24 cellular contexts compared by ENCODE assay signal in genomic region chr16:87086575-87086974, GRCh38.
DNase-seq lines count a peak whose midpoint lies in the region; ATAC-seq and TF ChIP-seq lines count a peak whose summit lies in the region.
"Had no signal": no experiment of that assay in that cellular context is flagged by ENCODE, and none has a peak within 500 bp of the region (broad histone marks: within the 10 kb centered on the region; RNA-seq: fewer than 3 reads in every experiment).

No MANE protein-coding gene starts in this region.

- no peaks in the 10 kb centered on the region for H3K36me3 ChIP-seq in MG63
- H3K36me3 ChIP-seq: gastrocnemius medialis, left ventricle myocardium inferior had no signal

- CTCF ChIA-PET in activated CD8-positive, alpha-beta memory T cell treated with anti-CD3 and anti-CD28 coated beads, Interleukin-2, amount 10 ng/mL, durations not matched to agents 7 days and 5 days (lab: Charles Lee): no interaction called here

- peaks cover 3% of the 10 kb centered on the region for H3K27me3 Mint-ChIP-seq in activated CD8-positive, alpha-beta memory T cell treated with anti-CD3 and anti-CD28 coated beads, Interleukin-2, amount 10 ng/mL, durations not matched to agents 7 days and 5 days
- peaks cover 0 to 4% of the 10 kb centered on the region in 2 donors for H3K27me3 Mint-ChIP-seq in stimulated activated naive B cell treated with anti-CD40 and anti-IgM and Interleukin-4, amounts not matched to agents 10 μg/mL and 1 μg/mL and 100 μg/mL, for 72 hours
- H3K27me3 Mint-ChIP-seq: CD4-positive, CD25-positive, alpha-beta regulatory T cell; progenitor cell of endocrine pancreas had no signal

- H3K36me3 Mint-ChIP-seq in activated CD8-positive, alpha-beta memory T cell treated with anti-CD3 and anti-CD28 coated beads, Interleukin-2, amount 10 ng/mL, durations not matched to agents 7 days and 5 days: no peaks in the 10 kb centered on the region
- peaks cover 0 to 1% of the 10 kb centered on the region in 2 donors for H3K36me3 Mint-ChIP-seq in stimulated activated naive B cell treated with anti-CD40 and anti-IgM and Interleukin-4, amounts not matched to agents 10 μg/mL and 1 μg/mL and 100 μg/mL, for 72 hours
- H3K36me3 Mint-ChIP-seq: activated naive CD4-positive, alpha-beta T cell treated with anti-CD3 and anti-CD28 coated beads, Interleukin-2, amount 10 ng/mL, durations not matched to agents 7 days and 5 days; stimulated activated effector memory CD8-positive, alpha-beta T cell treated with anti-CD3 and anti-CD28 coated beads, Interleukin-12 subunit alpha, Interleukin-12 subunit beta, amount 100 ng/mL, for 72 hours had no signal

- no peak overlapping the region for H3K27ac Mint-ChIP-seq in activated CD8-positive, alpha-beta memory T cell treated with anti-CD3 and anti-CD28 coated beads, Interleukin-2, amount 10 ng/mL, durations not matched to agents 7 days and 5 days
- H3K27ac Mint-ChIP-seq in stimulated activated naive B cell treated with anti-CD40 and anti-IgM and Interleukin-4, amounts not matched to agents 10 μg/mL and 1 μg/mL and 100 μg/mL, for 72 hours: no peak overlapping the region
- H3K27ac Mint-ChIP-seq: activated naive CD4-positive, alpha-beta T cell treated with anti-CD3 and anti-CD28 coated beads, Interleukin-2, amount 10 ng/mL, durations not matched to agents 7 days and 5 days; brain; CD4-positive, CD25-positive, alpha-beta regulatory T cell; nephron progenitor cell; progenitor cell of endocrine pancreas; stimulated activated effector memory CD8-positive, alpha-beta T cell treated with anti-CD3 and anti-CD28 coated beads, Interleukin-12 subunit alpha, Interleukin-12 subunit beta, amount 100 ng/mL, for 72 hours had no signal

- ATAC-seq in activated CD8-positive, alpha-beta memory T cell treated with anti-CD3 and anti-CD28 coated beads, Interleukin-2, amount 10 ng/mL, durations not matched to agents 7 days and 5 days: no peak
- no peak for ATAC-seq in GM19455 (IDR thresholded peaks at IDR 0.05; ENCODE audit: unreplicated experiment)
- no peak for ATAC-seq in stimulated activated naive B cell treated with anti-CD40 and anti-IgM and Interleukin-4, amounts not matched to agents 10 μg/mL and 1 μg/mL and 100 μg/mL, for 72 hours (replicated peaks)
- ATAC-seq: gastrocnemius medialis; GM12878; stimulated activated effector memory CD8-positive, alpha-beta T cell treated with anti-CD3 and anti-CD28 coated beads, Interleukin-12 subunit alpha, Interleukin-12 subunit beta, amount 100 ng/mL, for 72 hours had no signal

- no peaks in the 10 kb centered on the region for H3K4me1 Mint-ChIP-seq in activated CD8-positive, alpha-beta memory T cell treated with anti-CD3 and anti-CD28 coated beads, Interleukin-2, amount 10 ng/mL, durations not matched to agents 7 days and 5 days
- H3K4me1 Mint-ChIP-seq in stimulated activated naive B cell treated with anti-CD40 and anti-IgM and Interleukin-4, amounts not matched to agents 10 μg/mL and 1 μg/mL and 100 μg/mL, for 72 hours: no peaks in the 10 kb centered on the region
- H3K4me1 Mint-ChIP-seq: activated naive CD4-positive, alpha-beta T cell treated with anti-CD3 and anti-CD28 coated beads, Interleukin-2, amount 10 ng/mL, durations not matched to agents 7 days and 5 days; brain; CD4-positive, CD25-positive, alpha-beta regulatory T cell; stimulated activated effector memory CD8-positive, alpha-beta T cell treated with anti-CD3 and anti-CD28 coated beads, Interleukin-12 subunit alpha, Interleukin-12 subunit beta, amount 100 ng/mL, for 72 hours had no signal

- no peak for TF ChIP-seq CTCF in choroid plexus epithelial cell (conservative IDR thresholded peaks at IDR 0.05; ENCODE audit: low read depth, low read length)

- DNase-seq in EH (ENCODE audit: low read depth): peak; percentile 69
- peak; percentile 52 for DNase-seq in MG63
- DNase-seq in choroid plexus epithelial cell (ENCODE audit: low read depth): peak; percentile 69
- peak; percentile 43 for DNase-seq in iPS-NIHi7 (ENCODE audit: extremely low spot score)
- DNase-seq in activated CD8-positive, alpha-beta memory T cell treated with anti-CD3 and anti-CD28 coated beads, Interleukin-2, amount 10 ng/mL, durations not matched to agents 7 days and 5 days: no peak
- no peak for DNase-seq in D341Med (ENCODE audit: low spot score)
- DNase-seq in stimulated activated naive B cell treated with anti-CD40 and anti-IgM and Interleukin-4, amounts not matched to agents 10 μg/mL and 1 μg/mL and 100 μg/mL, for 72 hours: no peak
- DNase-seq: activated CD4-positive, alpha-beta T cell treated with anti-CD3 and anti-CD28 coated beads for 1 hour; activated naive CD4-positive, alpha-beta T cell treated with anti-CD3 and anti-CD28 coated beads, Interleukin-2, amount 10 ng/mL, durations not matched to agents 7 days and 5 days; activated T-cell treated with anti-CD3 and anti-CD28 coated beads, Interleukin-2, amount 50 U/mL, for 48 hours; CD4-positive, CD25-positive, alpha-beta regulatory T cell; gastrocnemius medialis; GOT3; left ventricle myocardium inferior; midbrain; NCI-H1105; NCI-H524 treated with DMSO at 0.1 percent for 48 hours; nephron progenitor cell; T-helper 9 cell had no signal

- H3K27me3 ChIP-seq in MG63: no peaks in the 10 kb centered on the region
- H3K27me3 ChIP-seq: gastrocnemius medialis had no signal

- no peak overlapping the region for H3K4me3 ChIP-seq in MG63
- no peak overlapping the region for H3K4me3 ChIP-seq in choroid plexus epithelial cell (ENCODE audit: low read depth, low read length)
- H3K4me3 ChIP-seq: gastrocnemius medialis, GM12878, left ventricle myocardium inferior had no signal

- no peaks in the 10 kb centered on the region for H3K9me3 ChIP-seq in MG63
- H3K9me3 ChIP-seq: gastrocnemius medialis had no signal

- H3K9me3 Mint-ChIP-seq in activated CD8-positive, alpha-beta memory T cell treated with anti-CD3 and anti-CD28 coated beads, Interleukin-2, amount 10 ng/mL, durations not matched to agents 7 days and 5 days (ENCODE audit: low read depth): peaks cover 6% of the 10 kb centered on the region
- peaks cover 1 to 8% of the 10 kb centered on the region in 2 donors for H3K9me3 Mint-ChIP-seq in stimulated activated naive B cell treated with anti-CD40 and anti-IgM and Interleukin-4, amounts not matched to agents 10 μg/mL and 1 μg/mL and 100 μg/mL, for 72 hours

- no peak overlapping the region for H3K4me3 Mint-ChIP-seq in activated CD8-positive, alpha-beta memory T cell treated with anti-CD3 and anti-CD28 coated beads, Interleukin-2, amount 10 ng/mL, durations not matched to agents 7 days and 5 days
- H3K4me3 Mint-ChIP-seq in stimulated activated naive B cell treated with anti-CD40 and anti-IgM and Interleukin-4, amounts not matched to agents 10 μg/mL and 1 μg/mL and 100 μg/mL, for 72 hours: no peak overlapping the region
- H3K4me3 Mint-ChIP-seq: activated naive CD4-positive, alpha-beta T cell treated with anti-CD3 and anti-CD28 coated beads, Interleukin-2, amount 10 ng/mL, durations not matched to agents 7 days and 5 days; brain; CD4-positive, CD25-positive, alpha-beta regulatory T cell; nephron progenitor cell; stimulated activated effector memory CD8-positive, alpha-beta T cell treated with anti-CD3 and anti-CD28 coated beads, Interleukin-12 subunit alpha, Interleukin-12 subunit beta, amount 100 ng/mL, for 72 hours had no signal

Comparison
In these comparisons a context has a peak if more than half of its experiments do, and no peak if none do; other contexts are left out.
1. DNase-seq: peak in EH (single experiment), MG63 (single experiment), choroid plexus epithelial cell (single experiment) and iPS-NIHi7 (single experiment); none in activated CD8-positive, alpha-beta memory T cell treated with anti-CD3 and anti-CD28 coated beads, Interleukin-2, amount 10 ng/mL, durations not matched to agents 7 days and 5 days (single experiment), D341Med (single experiment) and stimulated activated naive B cell treated with anti-CD40 and anti-IgM and Interleukin-4, amounts not matched to agents 10 μg/mL and 1 μg/mL and 100 μg/mL, for 72 hours (single experiment).